Comparison of ENCODE assay signal across 26 cellular contexts in genomic region chr14:73167727-73168126, GRCh38. TPM values are rescaled to one million over a fixed set of nuclear protein-coding genes. Genes with fewer than 3 reads are reported as not detected.
DNase-seq lines count a peak whose midpoint lies in the region; ATAC-seq lines count a peak whose summit lies in the region.
"Had no signal": no experiment of that assay in that cellular context is flagged by ENCODE, and none has a peak within 500 bp of the region (broad histone marks: within the 10 kb centered on the region; RNA-seq: fewer than 3 reads in every experiment).

No MANE protein-coding gene starts in this region.

- peak overlapping the region; percentile 67 for H3K27ac Mint-ChIP-seq in activated T-cell treated with anti-CD3 and anti-CD28 coated beads, Interleukin-2, amount 50 U/mL, for 72 hours
- H3K27ac Mint-ChIP-seq: B cell had no signal

- no peak for DNase-seq in activated T-cell treated with anti-CD3 and anti-CD28 coated beads, Interleukin-2, amount 50 U/mL, for 72 hours
- DNase-seq in activated T-cell treated with anti-CD3 and anti-CD28 coated beads, Interleukin-2, amount 50 U/mL, for 4 hours, result no peak
- no peak for DNase-seq in sciatic nerve (ENCODE audit: low spot score)
- DNase-seq in HuH-7 (ENCODE audit: low spot score), result no peak
- no peak for DNase-seq in NCI-H510A treated with DMSO at 0.1 percent for 48 hours (lab: John Stamatoyannopoulos, UW)
- no peak for DNase-seq in HuH-7.5 (ENCODE audit: low spot score)
- no peak for DNase-seq in NOMO-1 (lab: John Stamatoyannopoulos, UW; ENCODE audit: unreplicated experiment in 2 of 2)
- DNase-seq: Calu3; CD8-positive, alpha-beta memory T cell; DMS153; DND-41; Karpas-422; MV-4-11; NCI-H1105; NCI-H1436 treated with DMSO at 0.1 percent for 48 hours; NCI-H187 treated with DMSO at 0.1 percent for 48 hours; NCI-H2171 treated with DMSO at 0.1 percent for 48 hours; NCI-H526; NCI-H82; Right ventricle myocardium superior; RPMI8226 had no signal

- H3K27me3 ChIP-seq in layer of hippocampus (ENCODE audit: control insufficient read depth, insufficient read depth, low read length), result no peaks in the 10 kb centered on the region

- H3K27ac ChIP-seq in layer of hippocampus (ENCODE audit: low read depth, low read length), result peak overlapping the region; percentile 93
- H3K27ac ChIP-seq: 22Rv1, C4-2B had no signal

- H3K27me3 Mint-ChIP-seq in activated T-cell treated with anti-CD3 and anti-CD28 coated beads, Interleukin-2, amount 50 U/mL, for 72 hours (ENCODE audit: low read depth), result no peaks in the 10 kb centered on the region
- H3K27me3 Mint-ChIP-seq in activated T-cell treated with anti-CD3 and anti-CD28 coated beads, Interleukin-2, amount 50 U/mL, for 4 hours (ENCODE audit: low read depth), result no peaks in the 10 kb centered on the region
- H3K27me3 Mint-ChIP-seq: B cell; CD8-positive, alpha-beta memory T cell had no signal

- no peaks in the 10 kb centered on the region for H3K4me1 Mint-ChIP-seq in activated T-cell treated with anti-CD3 and anti-CD28 coated beads, Interleukin-2, amount 50 U/mL, for 72 hours (ENCODE audit: low read depth)
- H3K4me1 Mint-ChIP-seq in activated T-cell treated with anti-CD3 and anti-CD28 coated beads, Interleukin-2, amount 50 U/mL, for 4 hours (ENCODE audit: low read depth), result no peaks in the 10 kb centered on the region
- H3K4me1 Mint-ChIP-seq: B cell had no signal

- H3K9me3 Mint-ChIP-seq in activated T-cell treated with anti-CD3 and anti-CD28 coated beads, Interleukin-2, amount 50 U/mL, for 72 hours, result no peaks in the 10 kb centered on the region
- no peaks in the 10 kb centered on the region for H3K9me3 Mint-ChIP-seq in activated T-cell treated with anti-CD3 and anti-CD28 coated beads, Interleukin-2, amount 50 U/mL, for 4 hours
- H3K9me3 Mint-ChIP-seq: CD8-positive, alpha-beta memory T cell had no signal

- ATAC-seq in activated T-cell treated with anti-CD3 and anti-CD28 coated beads, Interleukin-2, amount 50 U/mL, for 72 hours (replicated peaks in 1 of 2), result no peak
- ATAC-seq in activated T-cell treated with anti-CD3 and anti-CD28 coated beads, Interleukin-2, amount 50 U/mL, for 4 hours, result no peak
- peak; percentile 22 for ATAC-seq in sciatic nerve
- ATAC-seq: HCT116 had no signal

- peaks cover 0 to 11% of the 10 kb centered on the region in 2 donors for H3K36me3 Mint-ChIP-seq in activated T-cell treated with anti-CD3 and anti-CD28 coated beads, Interleukin-2, amount 50 U/mL, for 72 hours (ENCODE audit: insufficient read depth in 2 of 2)
- peaks cover 54% of the 10 kb centered on the region for H3K36me3 Mint-ChIP-seq in activated T-cell treated with anti-CD3 and anti-CD28 coated beads, Interleukin-2, amount 50 U/mL, for 4 hours (ENCODE audit: insufficient read depth)

- intact Hi-C loops in sciatic nerve (cut with DNase I), result no loop called here

- no peak overlapping the region for H3K4me3 Mint-ChIP-seq in activated T-cell treated with anti-CD3 and anti-CD28 coated beads, Interleukin-2, amount 50 U/mL, for 72 hours
- H3K4me3 Mint-ChIP-seq in activated T-cell treated with anti-CD3 and anti-CD28 coated beads, Interleukin-2, amount 50 U/mL, for 4 hours, result no peak overlapping the region
- H3K4me3 Mint-ChIP-seq: B cell; CD8-positive, alpha-beta memory T cell had no signal

RNA-seq across cellular contexts. Expression of gene PSEN1, which starts 31.4 kb away (rescaled TPM):
- total RNA-seq in activated T-cell treated with anti-CD3 and anti-CD28 coated beads, Interleukin-2, amount 50 U/mL, for 72 hours, result 10 to 100 TPM; 40.1 to 42.2 TPM
- total RNA-seq in activated T-cell treated with anti-CD3 and anti-CD28 coated beads, Interleukin-2, amount 50 U/mL, for 4 hours, result 10 to 100 TPM; 21.5 to 29.2 (median 25.0) TPM
- total RNA-seq in sciatic nerve, result 62.1 TPM
